Comparison of ENCODE assay signal across 9 cellular contexts in the genomic region with DNA sequence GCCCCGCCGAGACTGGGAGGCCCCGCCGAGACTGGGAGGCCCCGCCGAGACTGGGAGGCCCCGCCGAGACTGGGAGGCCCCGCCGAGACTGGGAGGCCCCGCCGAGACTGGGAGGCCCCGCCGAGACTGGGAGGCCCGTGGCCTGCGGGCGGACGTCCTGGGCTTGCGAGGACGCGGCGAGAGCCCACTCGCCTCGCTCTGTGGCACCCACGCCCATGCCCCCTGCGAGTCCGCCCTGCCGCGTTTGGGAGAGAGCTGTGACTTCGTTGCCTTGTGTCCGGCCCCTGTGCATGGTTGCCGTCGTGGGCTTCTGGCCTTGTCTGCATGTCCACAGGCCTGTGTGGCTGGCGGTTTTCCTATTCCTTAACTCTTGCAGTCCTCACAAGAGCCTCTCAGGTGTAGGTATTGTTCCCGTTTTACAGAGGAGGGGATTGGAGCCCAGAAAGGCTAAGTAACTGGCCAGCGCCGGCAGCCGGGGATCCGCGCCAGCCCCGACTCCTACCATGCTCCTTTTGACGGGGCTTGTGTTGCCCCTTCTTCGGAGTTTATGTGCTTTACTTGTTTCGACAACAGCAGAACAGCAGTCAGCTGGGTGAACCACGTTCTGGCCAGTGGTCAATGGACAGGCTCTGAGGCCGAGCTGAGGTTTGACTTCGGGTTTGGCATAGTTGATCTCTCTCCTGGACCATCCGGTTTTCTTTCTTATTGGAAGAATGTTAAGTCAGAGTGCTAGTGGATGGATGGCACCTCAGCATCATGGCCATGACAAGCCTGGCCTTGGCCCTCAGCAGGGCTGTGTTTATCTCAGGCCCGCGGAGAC. TPM values are rescaled to one million over a fixed set of nuclear protein-coding genes. Genes with fewer than 3 reads are reported as not detected.
A peak's percentile ranks its signal among the peaks of the same experiment; 100 is the strongest.
DNase-seq lines count a peak whose midpoint lies in the region; ATAC-seq, FAIRE-seq and TF ChIP-seq lines count a peak whose summit lies in the region.
"Had no signal": no experiment of that assay in that cellular context is flagged by ENCODE, and none has a peak within 500 bp of the region (broad histone marks: within the 10 kb centered on the region; RNA-seq: fewer than 3 reads in every experiment).

No MANE protein-coding gene starts in this region.

- H3K4me3 ChIP-seq in SU-DHL-6 (ENCODE audit: insufficient read depth, low read length, poor library complexity, severe bottlenecking) (peak overlapping the region; percentile 76), fibroblast of villous mesenchyme (ENCODE audit: low read depth, low read length) (peak overlapping the region; percentile 75), retinal pigment epithelial cell (ENCODE audit: low read length) (peak overlapping the region; percentile 92)

- ATAC-seq in HG02852 (IDR thresholded peaks at IDR 0.05; ENCODE audit: unreplicated experiment): no peak
- no peak for ATAC-seq in HG02884 (IDR thresholded peaks at IDR 0.05; ENCODE audit: unreplicated experiment)

- POLR2A ChIA-PET in GM10248 (lab: Yijun Ruan, JAX): interaction anchor here (0.6 kb wide), 1 partner anchor 8 kb away, joined by 5 read pairs; no protein-coding TSS in a partner anchor

- peak overlapping the region; percentile 78 for H3K9ac ChIP-seq in SU-DHL-6 (ENCODE audit: low read length)

- H3K4me2 ChIP-seq in SU-DHL-6 (ENCODE audit: low read depth, low read length, poor library complexity, severe bottlenecking): peak overlapping the region; percentile 85

- H3F3A ChIP-seq in SU-DHL-6 (ENCODE audit: insufficient read depth): 0 out of 2 replicates have a peak, but pooled peaks cover 3% of the 10 kb centered on the region

- no peaks in the 10 kb centered on the region for H3K9me2 ChIP-seq in SU-DHL-6 (replicated peaks; ENCODE audit: insufficient read depth, low read length)

- no peaks in the 10 kb centered on the region for H3K9me3 ChIP-seq in SU-DHL-6 (ENCODE audit: insufficient read depth, low read length)

- H3K36me3 ChIP-seq in SU-DHL-6 (ENCODE audit: low read length): no peaks in the 10 kb centered on the region

- peak; percentile 61 for FAIRE-seq in GM12891 (lab: Jason Lieb, UNC)

- CTCF ChIA-PET in GM10248 (lab: Yijun Ruan, JAX): no interaction called here

- no peak for TF ChIP-seq POLR2A in GM12891 (IDR thresholded peaks at IDR 0.05; ENCODE audit: low read depth, low read length)

- H2AFZ ChIP-seq in SU-DHL-6 (ENCODE audit: low read depth, low read length, severe bottlenecking): no peak overlapping the region

- peaks cover 27% of the 10 kb centered on the region; the same call in 1 of the 2 replicates for H4K20me1 ChIP-seq in SU-DHL-6 (ENCODE audit: low read depth, low read length)

- H3K27me3 ChIP-seq in SU-DHL-6 (ENCODE audit: low read length): no peaks in the 10 kb centered on the region

- TF ChIP-seq CTCF in SU-DHL-6 (IDR thresholded peaks at IDR 0.05; ENCODE audit: insufficient read depth, low read length, poor library complexity, severe bottlenecking): no peak
- TF ChIP-seq CTCF in fibroblast of villous mesenchyme (IDR thresholded peaks at IDR 0.05; ENCODE audit: insufficient read depth, low read depth, low read length): no peak
- TF ChIP-seq CTCF in retinal pigment epithelial cell (conservative IDR thresholded peaks at IDR 0.05; ENCODE audit: low read depth, low read length): no peak
- no peak for TF ChIP-seq CTCF in GM10248 (IDR thresholded peaks at IDR 0.05; ENCODE audit: control extremely low read depth, extremely low read depth, low read depth, missing control alignments)

- H3K27ac ChIP-seq in SU-DHL-6 (ENCODE audit: low read depth, low read length): no peak overlapping the region

- DNase-seq in GM12891 (ENCODE audit: insufficient read length, low spot score) (no peak), fibroblast of villous mesenchyme (ENCODE audit: low read depth) (peak; percentile 14), retinal pigment epithelial cell (ENCODE audit: low read depth) (no peak), NCI-H1694 treated with DMSO at 0.1 percent for 48 hours (lab: John Stamatoyannopoulos, UW) (no peak), GM10248 (ENCODE audit: extremely low spot score) (no peak)
- DNase-seq: left colon had no signal

- H3K79me2 ChIP-seq in SU-DHL-6 (ENCODE audit: insufficient read depth, low read length): peaks cover 53% of the 10 kb centered on the region

TF ChIP-seq in GM12891, 5 proteins besides CTCF, POLR2A, EP300 and RAD21:
- TF ChIP-seq POU2F2 (IDR thresholded peaks at IDR 0.05; ENCODE audit: low read depth, low read length) (no peak), PAX5 (IDR thresholded peaks at IDR 0.05; ENCODE audit: insufficient read depth, low read length, severe bottlenecking) (no peak), SPI1 (IDR thresholded peaks at IDR 0.05; ENCODE audit: low read depth, low read length) (no peak), TAF1 (IDR thresholded peaks at IDR 0.05; ENCODE audit: low read depth, low read length) (no peak), POLR2AphosphoS5 (IDR thresholded peaks at IDR 0.05; ENCODE audit: low read depth, low read length) (no peak)

RNA-seq across cellular contexts. Expression of a gene that starts 0.7 kb away (rescaled TPM):
- 12.5 TPM for polyA plus RNA-seq in GM12891 (2012; ENCODE audit: low read depth, missing spikeins)
- 29.4 and 38.7 TPM in 2 replicates for total RNA-seq in fibroblast of villous mesenchyme

RNA-seq across cellular contexts. Expression of a gene that starts 16.2 kb away (rescaled TPM):
- polyA plus RNA-seq in GM12891 (2012; ENCODE audit: low read depth, missing spikeins): 12.0 TPM
- total RNA-seq in fibroblast of villous mesenchyme: 14.2 and 15.5 TPM in 2 replicates

RNA-seq across cellular contexts. Expression of a gene that starts 16.5 kb away (rescaled TPM):
- polyA plus RNA-seq in GM12891 (2012; ENCODE audit: low read depth, missing spikeins): 3.6 TPM
- 1.6 and 2.2 TPM in 2 replicates for total RNA-seq in fibroblast of villous mesenchyme

RNA-seq across cellular contexts. Expression of a gene that starts 38.7 kb away (rescaled TPM):
- polyA plus RNA-seq in GM12891 (2012; ENCODE audit: low read depth, missing spikeins): 57.8 TPM
- total RNA-seq in fibroblast of villous mesenchyme: 7.7 and 8.2 TPM in 2 replicates

RNA-seq across cellular contexts. Expression of a gene that starts 39.7 kb away (rescaled TPM):
- 0.49 TPM for polyA plus RNA-seq in GM12891 (2012; ENCODE audit: low read depth, missing spikeins)
- total RNA-seq in fibroblast of villous mesenchyme: 0.43 and 0.64 TPM in 2 replicates
